17 cellular contexts compared by ENCODE assay signal in genomic region chr18:54140641-54141040, GRCh38.
A peak's percentile ranks its signal among the peaks of the same experiment; 100 is the strongest.
DNase-seq lines count a peak whose midpoint lies in the region; ATAC-seq, FAIRE-seq and TF ChIP-seq lines count a peak whose summit lies in the region.
"Had no signal": no experiment of that assay in that cellular context is flagged by ENCODE, and none has a peak within 500 bp of the region (broad histone marks: within the 10 kb centered on the region; RNA-seq: fewer than 3 reads in every experiment).

No MANE protein-coding gene starts in this region.

- no peak overlapping the region for H2BK12ac ChIP-seq in trophoblast cell (ENCODE audit: low read length)

- no peak overlapping the region for H3K4ac ChIP-seq in trophoblast cell (ENCODE audit: low read depth, low read length)

- H2BK5ac ChIP-seq in trophoblast cell (ENCODE audit: low read depth, low read length, poor library complexity), result no peak overlapping the region

- H4K12ac ChIP-seq in trophoblast cell (ENCODE audit: low read depth, low read length), result no peak overlapping the region

- no peaks in the 10 kb centered on the region for H3K4me1 ChIP-seq in astrocyte (ENCODE audit: insufficient read depth, low read length)
- H3K4me1 ChIP-seq in trophoblast cell (ENCODE audit: control insufficient read depth in 1 of 2, insufficient read depth in 2 of 2, low read length in 2 of 2), result no peaks in the 10 kb centered on the region
- H3K4me1 ChIP-seq: Peyer's patch had no signal

- no peak overlapping the region for H2BK120ac ChIP-seq in trophoblast cell (ENCODE audit: insufficient read depth, low read length, poor library complexity)

- H2AFZ ChIP-seq in astrocyte (ENCODE audit: low read depth, low read length), result no peak overlapping the region
- H2AFZ ChIP-seq in trophoblast cell (ENCODE audit: insufficient read depth, low read length, poor library complexity), result no peak overlapping the region

- no peaks in the 10 kb centered on the region for H3K4me1 Mint-ChIP-seq in astrocyte (ENCODE audit: low read depth, unreplicated experiment)

- no peak for FAIRE-seq in astrocyte (lab: Jason Lieb, UNC)
- FAIRE-seq: G401.6, H1 had no signal

- H3K4me3 Mint-ChIP-seq in astrocyte (ENCODE audit: unreplicated experiment), result no peak overlapping the region

- no peaks in the 10 kb centered on the region for H3K79me1 ChIP-seq in trophoblast cell (ENCODE audit: low read length)

- H3K36me3 ChIP-seq in astrocyte (ENCODE audit: insufficient read depth, low read length) (no peaks in the 10 kb centered on the region), trophoblast cell (ENCODE audit: control insufficient read depth in 1 of 2, insufficient read depth in 2 of 2, low read length in 2 of 2) (peaks cover 0 to 2% of the 10 kb centered on the region in 2 experiments)
- H3K36me3 ChIP-seq: Peyer's patch had no signal

- no peak for ATAC-seq in HG02852 (IDR thresholded peaks at IDR 0.05; ENCODE audit: unreplicated experiment)

- H4K8ac ChIP-seq in trophoblast cell (ENCODE audit: low read depth, low read length), result no peak overlapping the region

- H3K4me3 ChIP-seq in astrocyte (ENCODE audit: insufficient read depth, low read depth, low read length), result no peak overlapping the region
- H3K4me3 ChIP-seq in trophoblast cell (ENCODE audit: low read depth, low read length), result no peak overlapping the region
- H3K4me3 ChIP-seq: Peyer's patch had no signal

- no peak overlapping the region for H3K18ac ChIP-seq in trophoblast cell (ENCODE audit: low read length)

- H2AK5ac ChIP-seq in trophoblast cell (ENCODE audit: low read length), result no peak overlapping the region

- no peaks in the 10 kb centered on the region for H4K20me1 ChIP-seq in astrocyte (ENCODE audit: insufficient read depth, low read length)

- DNase-seq in GM04503 (ENCODE audit: low read depth) (peak; percentile 82), astrocyte (ENCODE audit: low read depth) (peak; percentile 66), fibroblast of peridontal ligament (ENCODE audit: extremely low read depth) (peak; percentile 68), trophoblast cell (no peak), HK-2 (ENCODE audit: unreplicated experiment) (no peak)
- DNase-seq in activated T-cell treated with anti-CD3 and anti-CD28 coated beads, Interleukin-2, amount 50 U/mL, for 1 hour, result no peak
- DNase-seq: COR-L47, NCI-H1417, NCI-H2029 treated with DMSO at 0.1 percent for 48 hours, NCI-H510A, Peyer's patch, SHP77 had no signal

- H3K9me3 ChIP-seq in astrocyte (ENCODE audit: insufficient read depth, low read depth, low read length), result no peaks in the 10 kb centered on the region
- H3K9me3 ChIP-seq in trophoblast cell (ENCODE audit: insufficient read depth, low read depth, low read length), result peaks cover 4% of the 10 kb centered on the region

- no peak overlapping the region for H3K23ac ChIP-seq in trophoblast cell (ENCODE audit: low read length)

- H3K4me2 ChIP-seq in astrocyte (ENCODE audit: low read length) (no peak overlapping the region), trophoblast cell (ENCODE audit: low read length) (no peak overlapping the region)

- H3K79me2 ChIP-seq in astrocyte (ENCODE audit: insufficient read depth, low read length) (no peaks in the 10 kb centered on the region), trophoblast cell (ENCODE audit: control insufficient read depth, insufficient read depth, low read length, poor library complexity) (no peaks in the 10 kb centered on the region)

- H3K9me3 Mint-ChIP-seq in astrocyte (ENCODE audit: unreplicated experiment), result peaks cover 19% of the 10 kb centered on the region

- H3K27me3 ChIP-seq in astrocyte (ENCODE audit: insufficient read depth, low read length) (no peaks in the 10 kb centered on the region), trophoblast cell (ENCODE audit: insufficient read depth, low read length) (no peaks in the 10 kb centered on the region)
- H3K27me3 ChIP-seq: Peyer's patch had no signal

- no peak overlapping the region for H3K27ac Mint-ChIP-seq in astrocyte (ENCODE audit: unreplicated experiment)
- H3K27ac Mint-ChIP-seq: IgD-negative memory B cell had no signal

- peaks cover 23% of the 10 kb centered on the region for H3K36me3 Mint-ChIP-seq in astrocyte (ENCODE audit: low read depth, unreplicated experiment)

- no peak overlapping the region for H3K14ac ChIP-seq in trophoblast cell (ENCODE audit: low read length)

- WGBS in trophoblast cell (ENCODE audit: extremely low coverage, insufficient coverage, insufficient read length), result no CpG with 5 or more reads among the region's 1 CpG

- no peaks in the 10 kb centered on the region for H3K27me3 Mint-ChIP-seq in astrocyte (ENCODE audit: low read depth, unreplicated experiment)
- H3K27me3 Mint-ChIP-seq: IgD-negative memory B cell had no signal

- no peak overlapping the region for H4K91ac ChIP-seq in trophoblast cell (ENCODE audit: low read depth, low read length)

- TF ChIP-seq CTCF in astrocyte (IDR thresholded peaks at IDR 0.05; ENCODE audit: insufficient read depth, low read depth, low read length), result no peak

- H3K27ac ChIP-seq in astrocyte (ENCODE audit: low read depth, low read length) (peak overlapping the region; percentile 7), trophoblast cell (ENCODE audit: low read depth, low read length) (no peak overlapping the region)
- H3K27ac ChIP-seq: C4-2B, Peyer's patch had no signal

- no peak overlapping the region for H3K9ac ChIP-seq in astrocyte (ENCODE audit: low read length)
- no peak overlapping the region for H3K9ac ChIP-seq in trophoblast cell (ENCODE audit: low read length)

Comparison
In these comparisons a context has a peak if more than half of its experiments do, and no peak if none do; other contexts are left out.
1. DNase-seq: peak in GM04503 (single experiment), astrocyte (single experiment) and fibroblast of peridontal ligament (single experiment); none in activated T-cell treated with anti-CD3 and anti-CD28 coated beads, Interleukin-2, amount 50 U/mL, for 1 hour (single experiment), trophoblast cell (0 of 2) and HK-2 (single experiment).